In genomic region chr16:53761967-53762726, GRCh38 we compare ENCODE assay signal across 2 cellular contexts.
TF ChIP-seq lines count a peak whose summit lies in the region.

No MANE protein-coding gene starts in this region.

TF ChIP-seq in GM23338, 12 proteins besides CTCF, POLR2A, EP300 and RAD21:
- TF ChIP-seq POLR2AphosphoS5 (IDR thresholded peaks at IDR 0.05; ENCODE audit: low read depth) (no peak), ZNF331 (CRISPR knock-in tag; IDR thresholded peaks at IDR 0.05; ENCODE audit: low read depth) (no peak), ETS1 (IDR thresholded peaks at IDR 0.05) (no peak), EZH2phosphoT487 (IDR thresholded peaks at IDR 0.05; ENCODE audit: unreplicated experiment) (no peak)

TF ChIP-seq in HepG2, 621 proteins besides CTCF, POLR2A, EP300 and RAD21 (continues in another document):
- TF ChIP-seq FOXP1 (IDR thresholded peaks at IDR 0.05) (peak; percentile 74), FOXP1 (CRISPR knock-in tag; IDR thresholded peaks at IDR 0.05) (peak; percentile 94), FOXK1 (CRISPR knock-in tag; IDR thresholded peaks at IDR 0.05; ENCODE audit: borderline replicate concordance, low read depth) (peak; percentile 69), SOX6 (IDR thresholded peaks at IDR 0.05) (no peak), SOX6 (CRISPR knock-in tag; IDR thresholded peaks at IDR 0.05) (peak; percentile 41; the same call in 1 of the 2 replicates), ARID3A (IDR thresholded peaks at IDR 0.05; ENCODE audit: low read depth, low read length) (peak; percentile 65), TCF7L2 (IDR thresholded peaks at IDR 0.05; ENCODE audit: low read depth, low read length) (no peak), ZNF407 (CRISPR knock-in tag; IDR thresholded peaks at IDR 0.05; ENCODE audit: not compliant biosample characterization) (no peak), CEBPB (IDR thresholded peaks at IDR 0.05; ENCODE audit: borderline replicate concordance, low read depth, low read length) (peak; percentile 80; the same call in 1 of the 2 replicates), ZNF510 (CRISPR knock-in tag; IDR thresholded peaks at IDR 0.05; ENCODE audit: low read depth) (no peak), NCOA1 (CRISPR knock-in tag; IDR thresholded peaks at IDR 0.05) (no peak), GATAD2A (CRISPR knock-in tag; IDR thresholded peaks at IDR 0.05) (peak; percentile 72), ZNF616 (CRISPR knock-in tag; IDR thresholded peaks at IDR 0.05; ENCODE audit: low read depth) (no peak), ZC3H4 (CRISPR knock-in tag; IDR thresholded peaks at IDR 0.05; ENCODE audit: borderline replicate concordance) (no peak), CEBPG (CRISPR knock-in tag; IDR thresholded peaks at IDR 0.05) (peak; percentile 59), ZNF180 (CRISPR knock-in tag; IDR thresholded peaks at IDR 0.05; ENCODE audit: borderline replicate concordance, low read depth) (no peak), SAP130 (CRISPR knock-in tag; IDR thresholded peaks at IDR 0.05; ENCODE audit: low read depth) (0 out of 2 replicates have a peak, but pooled peaks have one; percentile 15), ZNF720 (CRISPR knock-in tag; IDR thresholded peaks at IDR 0.05) (no peak), MAFF (IDR thresholded peaks at IDR 0.05; ENCODE audit: low read depth, low read length) (peak; percentile 29; the same call in 1 of the 2 replicates), FOXA3 (CRISPR knock-in tag; IDR thresholded peaks at IDR 0.05) (peak; percentile 86), PRMT3 (CRISPR knock-in tag; IDR thresholded peaks at IDR 0.05; ENCODE audit: borderline replicate concordance, low read depth) (no peak), ZBTB20 (CRISPR knock-in tag; IDR thresholded peaks at IDR 0.05; ENCODE audit: borderline replicate concordance, low read depth) (peak; percentile 39; the same call in 1 of the 2 replicates), MAFK (conservative IDR thresholded peaks at IDR 0.05 in 1 of 2, IDR thresholded peaks at IDR 0.05 in 1 of 2; ENCODE audit: low read length in 2 of 2) (peak in 1 of 2 experiments; percentile 22; a peak in 1 of 4 replicates), FOXK2 (IDR thresholded peaks at IDR 0.05) (0 out of 2 replicates have a peak, but pooled peaks have one; percentile 17), MIER2 (CRISPR knock-in tag; IDR thresholded peaks at IDR 0.05) (no peak), GTF3A (CRISPR knock-in tag; conservative IDR thresholded peaks at IDR 0.05) (no peak), HMG20A (CRISPR knock-in tag; IDR thresholded peaks at IDR 0.05; ENCODE audit: borderline replicate concordance) (peak; percentile 14; the same call in 1 of the 2 replicates), REL (CRISPR knock-in tag; conservative IDR thresholded peaks at IDR 0.05) (no peak), TBL1XR1 (IDR thresholded peaks at IDR 0.05; ENCODE audit: borderline replicate concordance, low read length, partially characterized antibody) (peak; percentile 46), GLMP (CRISPR knock-in tag; IDR thresholded peaks at IDR 0.05; ENCODE audit: borderline replicate concordance) (no peak), ZBTB42 (CRISPR knock-in tag; IDR thresholded peaks at IDR 0.05) (no peak), ZNF75D (CRISPR knock-in tag; IDR thresholded peaks at IDR 0.05; ENCODE audit: borderline replicate concordance) (no peak), ZBTB4 (CRISPR knock-in tag; IDR thresholded peaks at IDR 0.05; ENCODE audit: borderline replicate concordance) (no peak), RBAK (CRISPR knock-in tag; IDR thresholded peaks at IDR 0.05) (no peak), AFF4 (CRISPR knock-in tag; IDR thresholded peaks at IDR 0.05) (no peak), NFIB (CRISPR knock-in tag; IDR thresholded peaks at IDR 0.05; ENCODE audit: borderline replicate concordance) (no peak), GRHL1 (CRISPR knock-in tag; conservative IDR thresholded peaks at IDR 0.05) (no peak)
